ENCODE assay signal across 16 cellular contexts in the genomic region with DNA sequence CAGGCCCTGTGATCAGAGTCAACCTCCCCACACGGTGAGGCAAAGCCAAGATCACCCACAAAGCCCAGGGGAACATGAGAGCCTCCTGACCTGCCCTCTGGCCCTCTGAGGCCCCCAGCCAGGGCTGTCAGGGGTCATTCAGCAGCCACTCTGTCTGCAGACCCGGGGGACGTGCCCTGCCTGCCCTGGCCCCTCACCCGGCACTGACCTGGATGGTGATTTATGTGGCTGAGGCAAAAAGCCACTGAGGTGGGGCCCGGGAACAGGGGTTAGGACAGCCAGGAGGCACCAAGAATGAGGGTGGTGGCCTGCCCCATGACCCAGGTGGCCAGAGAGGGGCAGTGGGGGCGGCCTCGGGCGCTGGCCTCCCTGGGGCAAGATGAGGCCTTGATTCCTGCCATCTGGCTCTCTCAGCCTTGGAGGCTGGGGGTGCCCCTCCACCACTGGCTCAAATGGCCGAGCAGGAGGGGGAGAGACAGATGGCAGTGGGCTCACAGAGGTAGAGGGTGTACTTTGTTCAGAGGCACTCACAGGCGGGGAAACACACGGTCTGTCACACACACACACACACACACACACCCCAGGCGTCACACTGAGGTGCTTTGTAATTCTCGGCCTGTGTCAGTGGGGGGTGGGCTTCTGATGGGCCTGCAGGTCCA.
"Had no signal": no experiment of that assay in that cellular context is flagged by ENCODE, and none has a peak within 500 bp of the region (broad histone marks: within the 10 kb centered on the region; RNA-seq: fewer than 3 reads in every experiment).

No MANE protein-coding gene starts in this region.

- H3K9me3 ChIP-seq: gastroesophageal sphincter, thyroid gland had no signal

- H3K27ac Mint-ChIP-seq: activated naive CD4-positive, alpha-beta T cell treated with anti-CD3 and anti-CD28 coated beads, Interleukin-2, amount 50 U/mL, for 72 hours; activated T-cell treated with anti-CD3 and anti-CD28 coated beads, Interleukin-2, amount 50 U/mL, for 24 hours; effector memory CD8-positive, alpha-beta T cell had no signal

- H3K27me3 Mint-ChIP-seq: activated T-cell treated with anti-CD3 and anti-CD28 coated beads, Interleukin-2, amount 50 U/mL, for 24 hours had no signal

- H3K9me3 Mint-ChIP-seq: activated naive CD4-positive, alpha-beta T cell treated with anti-CD3 and anti-CD28 coated beads, Interleukin-2, amount 50 U/mL, for 72 hours; activated T-cell treated with anti-CD3 and anti-CD28 coated beads, Interleukin-2, amount 50 U/mL, for 24 hours; effector memory CD8-positive, alpha-beta T cell; neural crest cell had no signal

- H2AFZ ChIP-seq: parathyroid adenoma had no signal

- DNase-seq: activated CD4-positive, alpha-beta T cell treated with anti-CD3 and anti-CD28 coated beads, Interleukin-2, amount 50 U/mL, for 4 hours; activated effector memory CD4-positive, alpha-beta T cell treated with anti-CD3 and anti-CD28 coated beads, Interleukin-2, amount 50 U/mL, for 16 hours; activated T-cell treated with anti-CD3 and anti-CD28 coated beads, Interleukin-2, amount 50 U/mL, for 24 hours; amygdala; brain microvascular endothelial cell; effector memory CD8-positive, alpha-beta T cell; left ventricle myocardium superior; mesenchymal stem cell; retina; thyroid gland had no signal

- H3K4me1 ChIP-seq: parathyroid adenoma, thyroid gland had no signal

- H3K36me3 ChIP-seq: brain microvascular endothelial cell, thyroid gland had no signal

- H3K27ac ChIP-seq: brain microvascular endothelial cell, gastroesophageal sphincter, parathyroid adenoma, thyroid gland had no signal

- FAIRE-seq: keratinocyte had no signal

- H3K79me2 ChIP-seq: parathyroid adenoma had no signal

- H3K9ac ChIP-seq: parathyroid adenoma had no signal

- H3K4me3 Mint-ChIP-seq: activated T-cell treated with anti-CD3 and anti-CD28 coated beads, Interleukin-2, amount 50 U/mL, for 24 hours; effector memory CD8-positive, alpha-beta T cell; neural crest cell had no signal

- H3K27me3 ChIP-seq: brain microvascular endothelial cell, gastroesophageal sphincter, thyroid gland had no signal

- ATAC-seq: activated CD4-positive, CD25-positive, alpha-beta regulatory T cell treated with anti-CD3 and anti-CD28 coated beads, Interleukin-2, amount 50 U/mL, for 24 hours; activated naive CD4-positive, alpha-beta T cell treated with anti-CD3 and anti-CD28 coated beads, Interleukin-2, amount 50 U/mL, for 72 hours; effector memory CD8-positive, alpha-beta T cell; gastroesophageal sphincter; left ventricle myocardium superior had no signal

- H3K4me3 ChIP-seq: gastroesophageal sphincter, thyroid gland had no signal

- H3K36me3 Mint-ChIP-seq: activated naive CD4-positive, alpha-beta T cell treated with anti-CD3 and anti-CD28 coated beads, Interleukin-2, amount 50 U/mL, for 72 hours had no signal
